19 cellular contexts compared by ENCODE assay signal in the genomic region with DNA sequence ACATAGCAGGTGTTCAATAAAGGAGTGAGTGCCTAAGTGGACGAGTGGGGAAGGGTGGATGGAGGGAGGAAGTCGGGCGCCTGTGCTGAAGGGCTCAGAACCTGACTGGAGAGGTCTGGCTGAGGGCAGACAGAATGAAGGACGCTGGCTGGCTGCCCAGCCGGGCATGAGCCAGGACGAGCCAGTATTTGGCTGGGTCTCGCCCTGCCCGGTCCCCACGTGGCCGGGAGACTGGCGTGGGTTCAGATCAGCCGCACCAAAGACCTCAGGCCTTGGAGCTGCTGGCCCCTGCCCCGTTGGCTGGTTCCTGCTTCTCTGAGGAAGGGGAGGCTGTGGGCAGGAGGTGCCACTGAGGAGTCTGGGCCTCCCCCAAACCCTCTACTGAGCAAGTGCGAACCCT.
DNase-seq lines count a peak whose midpoint lies in the region; ATAC-seq and TF ChIP-seq lines count a peak whose summit lies in the region.
"Had no signal": no experiment of that assay in that cellular context is flagged by ENCODE, and none has a peak within 500 bp of the region (broad histone marks: within the 10 kb centered on the region; RNA-seq: fewer than 3 reads in every experiment).

No MANE protein-coding gene starts in this region.

- H3K27ac ChIP-seq in PC-3 (ENCODE audit: low read length) = no peak overlapping the region
- H3K27ac ChIP-seq in spleen = no peak overlapping the region
- no peak overlapping the region for H3K27ac ChIP-seq in hepatocyte
- H3K27ac ChIP-seq in coronary artery = no peak overlapping the region
- H3K27ac ChIP-seq: HL-60, SJSA1 had no signal

- H3K9me2 ChIP-seq in PC-3 (replicated peaks; ENCODE audit: low read length) (no peaks in the 10 kb centered on the region), hepatocyte (replicated peaks; ENCODE audit: insufficient read depth) (no peaks in the 10 kb centered on the region)

- peaks cover 60% of the 10 kb centered on the region for H3K27me3 ChIP-seq in MG63
- peaks cover 80% of the 10 kb centered on the region for H3K27me3 ChIP-seq in PC-3 (ENCODE audit: low read length)
- peaks cover 0 to 86% (median 7%) of the 10 kb centered on the region in 7 donors for H3K27me3 ChIP-seq in spleen (replicated peaks in 1 of 7)
- peaks cover 4% of the 10 kb centered on the region for H3K27me3 ChIP-seq in hepatocyte

- TF ChIP-seq CTCF in PC-3 (conservative IDR thresholded peaks at IDR 0.05; ENCODE audit: low read depth, low read length) = no peak
- no peak for TF ChIP-seq CTCF in spleen (IDR thresholded peaks at IDR 0.05 in 8 of 11, conservative IDR thresholded peaks at IDR 0.05 in 3 of 11)
- no peak for TF ChIP-seq CTCF in hepatocyte (IDR thresholded peaks at IDR 0.05; ENCODE audit: poor library complexity)
- no peak for TF ChIP-seq CTCF in coronary artery (IDR thresholded peaks at IDR 0.05)

- H3K79me2 ChIP-seq in PC-3 (ENCODE audit: low read length) (no peaks in the 10 kb centered on the region), hepatocyte (no peaks in the 10 kb centered on the region)

- peak; percentile 7; the same call in 1 of the 2 replicates for ATAC-seq in PC-3
- peak; percentile 97 for ATAC-seq in left ventricle myocardium superior
- ATAC-seq: GM23338, K562 had no signal

- CTCF ChIA-PET in PC-3 (lab: Charles Lee) = no interaction called here

- H3K9ac ChIP-seq in PC-3 (ENCODE audit: low read length) = no peak overlapping the region

- no peak for TF ChIP-seq POLR2A in spleen (IDR thresholded peaks at IDR 0.05)

- 0 out of 2 replicates have a peak, but pooled peaks cover 2% of the 10 kb centered on the region for H4K20me1 ChIP-seq in PC-3 (ENCODE audit: low read length)
- no peaks in the 10 kb centered on the region for H4K20me1 ChIP-seq in hepatocyte (ENCODE audit: insufficient read depth, poor library complexity, severe bottlenecking)

- intact Hi-C loops in PC-3 (cut with micrococcal nuclease) (no loop called here), left ventricle myocardium superior (cut with micrococcal nuclease) (no loop called here), spleen (cut with DNase I; ENCODE audit: low total_unique reads) (no loop called here), posterior cingulate gyrus (cut with DNase I) (no loop called here)

- no peaks in the 10 kb centered on the region for H3K36me3 ChIP-seq in MG63
- no peaks in the 10 kb centered on the region for H3K36me3 ChIP-seq in PC-3 (ENCODE audit: low read depth, low read length)
- no peaks in the 10 kb centered on the region for H3K36me3 ChIP-seq in spleen
- no peaks in the 10 kb centered on the region for H3K36me3 ChIP-seq in hepatocyte (replicated peaks; ENCODE audit: insufficient read depth, low read depth)
- H3K36me3 ChIP-seq: SJSA1 had no signal

- POLR2A ChIA-PET in PC-3 (lab: Charles Lee; ENCODE audit: unreplicated experiment) = no interaction called here

- no peak overlapping the region for H2AFZ ChIP-seq in PC-3 (ENCODE audit: low read length)
- no peak overlapping the region for H2AFZ ChIP-seq in hepatocyte
- H2AFZ ChIP-seq: GM23338 had no signal

- 47 to 67% (median 53%) methylated on average over 13 to 14 of the region's 14 CpGs for WGBS in spleen, 5 donors
- WGBS in hepatocyte (ENCODE audit: low lambda C conversion rate, missing lambda C conversion rate) = 83% methylated on average over 14 of the region's 14 CpGs

- H3K4me3 ChIP-seq in MG63 (no peak overlapping the region), PC-3 (ENCODE audit: low read length) (no peak overlapping the region), spleen (no peak overlapping the region), hepatocyte (no peak overlapping the region), coronary artery (no peak overlapping the region)
- H3K4me3 ChIP-seq: GM23338, K562, SJSA1 had no signal

- H3F3A ChIP-seq in PC-3 (ENCODE audit: low read length, unreplicated experiment) = no peaks in the 10 kb centered on the region

- no TSS peak for BruUV-seq in PC-3 (replicated peaks; lab: Mats Ljungman, UMichigan)

- DNase-seq in MG63 = peak; percentile 66
- no peak for DNase-seq in PC-3
- peak; percentile 90 for DNase-seq in left ventricle myocardium superior
- DNase-seq in spleen = peak; percentile 79
- DNase-seq in hepatocyte (ENCODE audit: low spot score) = no peak
- DNase-seq in coronary artery (ENCODE audit: low spot score) = no peak
- DNase-seq in posterior cingulate gyrus = no peak
- DNase-seq: Calu3; CD4-positive, alpha-beta T cell; DND-41; GF-D8; HFFc6; NCI-H1048; NCI-H446 treated with DMSO at 0.1 percent for 48 hours; NCI-H82 had no signal

- H3K4me2 ChIP-seq in PC-3 (ENCODE audit: low read length) (no peak overlapping the region), hepatocyte (no peak overlapping the region)
- H3K4me2 ChIP-seq: GM23338 had no signal

- no peaks in the 10 kb centered on the region for H3K9me3 ChIP-seq in MG63
- no peaks in the 10 kb centered on the region for H3K9me3 ChIP-seq in PC-3 (ENCODE audit: low read length)
- H3K9me3 ChIP-seq in spleen = no peaks in the 10 kb centered on the region
- no peaks in the 10 kb centered on the region for H3K9me3 ChIP-seq in hepatocyte (ENCODE audit: low read depth)
- H3K9me3 ChIP-seq: SJSA1 had no signal

- H3K4me1 ChIP-seq in PC-3 (ENCODE audit: insufficient read depth, low read length) (no peaks in the 10 kb centered on the region; the same call in 1 of the 2 replicates), spleen (peaks cover 0 to 33% (median 0%) of the 10 kb centered on the region in 6 donors), hepatocyte (ENCODE audit: insufficient read depth) (no peaks in the 10 kb centered on the region)
- H3K4me1 ChIP-seq: SJSA1 had no signal

Comparison
In these comparisons a context has a peak if more than half of its experiments do, and no peak if none do; other contexts are left out.
1. DNase-seq: peak in MG63 (single experiment), left ventricle myocardium superior (single experiment) and spleen (single experiment); none in PC-3 (single experiment), hepatocyte (single experiment), coronary artery (single experiment) and posterior cingulate gyrus (0 of 10).